25 cellular contexts compared by ENCODE assay signal in genomic region chr11:63527667-63528066, GRCh38. TPM values are rescaled to one million over a fixed set of nuclear protein-coding genes. Genes with fewer than 3 reads are reported as not detected.
A peak's percentile ranks its signal among the peaks of the same experiment; 100 is the strongest.
DNase-seq lines count a peak whose midpoint lies in the region; ATAC-seq and TF ChIP-seq lines count a peak whose summit lies in the region.
"Had no signal": no experiment of that assay in that cellular context is flagged by ENCODE, and none has a peak within 500 bp of the region (broad histone marks: within the 10 kb centered on the region; RNA-seq: fewer than 3 reads in every experiment).

No MANE protein-coding gene starts in this region.

- H3K9me3 ChIP-seq in ES-I3 (ENCODE audit: control insufficient read depth, insufficient read depth, low read length) (peaks cover 8% of the 10 kb centered on the region; the same call in 1 of the 2 replicates), iPS-18c (ENCODE audit: control insufficient read depth, insufficient read depth, low read length) (peaks cover 9% of the 10 kb centered on the region), Peyer's patch (no peaks in the 10 kb centered on the region), tibial artery (peaks cover 0 to 4% (median 0%) of the 10 kb centered on the region in 3 donors)
- H3K9me3 ChIP-seq: gastroesophageal sphincter, prostate gland had no signal

- CTCF ChIA-PET in WTC11 (lab: Charles Lee) = no interaction called here

- no peak for TF ChIP-seq POLR2A in Peyer's patch (IDR thresholded peaks at IDR 0.05)

- no peaks in the 10 kb centered on the region for H3K27me3 ChIP-seq in Peyer's patch
- H3K27me3 ChIP-seq in tibial artery = peaks cover 0 to 2% of the 10 kb centered on the region in 2 donors
- H3K27me3 ChIP-seq: esophagus muscularis mucosa, gastroesophageal sphincter had no signal

- H3K4me1 ChIP-seq in ES-I3 (ENCODE audit: insufficient read depth, low read length) (peaks cover 33% of the 10 kb centered on the region), Peyer's patch (peaks cover 0 to 14% (median 0%) of the 10 kb centered on the region in 4 donors), tibial artery (peaks cover 0 to 13% (median 10%) of the 10 kb centered on the region in 4 donors)
- H3K4me1 ChIP-seq: prostate gland had no signal

- TF ChIP-seq CTCF in WTC11 (IDR thresholded peaks at IDR 0.05) (no peak), type B pancreatic cell (conservative IDR thresholded peaks at IDR 0.05) (no peak), Peyer's patch (IDR thresholded peaks at IDR 0.05) (no peak), tibial artery (IDR thresholded peaks at IDR 0.05) (no peak)

- H3K27me3 Mint-ChIP-seq in WTC11 (ENCODE audit: low read depth) = peaks cover 7% of the 10 kb centered on the region; the same call in 1 of the 2 replicates
- H3K27me3 Mint-ChIP-seq in type B pancreatic cell = no peaks in the 10 kb centered on the region
- H3K27me3 Mint-ChIP-seq: activated CD8-positive, alpha-beta T cell treated with anti-CD3 and anti-CD28 coated beads for 36 hours; central memory CD8-positive, alpha-beta T cell; effector memory CD8-positive, alpha-beta T cell; stimulated activated naive CD8-positive, alpha-beta T cell treated with anti-CD3 and anti-CD28 coated beads, Interleukin-15, amount 100 ng/mL, for 72 hours had no signal

- no peaks in the 10 kb centered on the region; the same call in 1 of the 2 replicates for H3K36me3 ChIP-seq in ES-I3 (ENCODE audit: insufficient read depth, low read length)
- H3K36me3 ChIP-seq in Peyer's patch = no peaks in the 10 kb centered on the region
- H3K36me3 ChIP-seq in tibial artery = no peaks in the 10 kb centered on the region
- H3K36me3 ChIP-seq: esophagus muscularis mucosa, gastroesophageal sphincter, prostate gland had no signal

- peak overlapping the region; percentile 99 for H3K27ac Mint-ChIP-seq in WTC11
- H3K27ac Mint-ChIP-seq in type B pancreatic cell = peak overlapping the region; percentile 97
- H3K27ac Mint-ChIP-seq: activated CD8-positive, alpha-beta T cell treated with anti-CD3 and anti-CD28 coated beads for 36 hours; activated naive CD4-positive, alpha-beta T cell treated with anti-CD3 and anti-CD28 coated beads for 36 hours; mesothelial cell of epicardium; stimulated activated naive CD8-positive, alpha-beta T cell treated with anti-CD3 and anti-CD28 coated beads, Interleukin-15, amount 100 ng/mL, for 72 hours had no signal

- H3K36me3 Mint-ChIP-seq in WTC11 = peaks cover 29% of the 10 kb centered on the region
- no peaks in the 10 kb centered on the region for H3K36me3 Mint-ChIP-seq in type B pancreatic cell

- H3K27ac ChIP-seq in Peyer's patch = no peak overlapping the region
- H3K27ac ChIP-seq in tibial artery = no peak overlapping the region
- H3K27ac ChIP-seq: esophagus muscularis mucosa, gastroesophageal sphincter, KMS-11, prostate gland had no signal

- 0 out of 2 replicates have a peak overlapping the region, but pooled peaks have one; percentile 6 for H3K4me3 ChIP-seq in iPS-18c (ENCODE audit: insufficient read depth, low read depth, low read length)
- no peak overlapping the region for H3K4me3 ChIP-seq in Peyer's patch
- no peak overlapping the region for H3K4me3 ChIP-seq in tibial artery
- H3K4me3 ChIP-seq: esophagus muscularis mucosa, gastroesophageal sphincter, prostate gland had no signal

- H3K9me3 Mint-ChIP-seq in WTC11 (peaks cover 23% of the 10 kb centered on the region), type B pancreatic cell (peaks cover 6% of the 10 kb centered on the region)
- H3K9me3 Mint-ChIP-seq: activated naive CD4-positive, alpha-beta T cell treated with anti-CD3 and anti-CD28 coated beads for 36 hours; central memory CD8-positive, alpha-beta T cell; effector memory CD8-positive, alpha-beta T cell had no signal

- intact Hi-C loops in tibial artery (cut with DNase I; ENCODE audit: low total_unique reads) = no loop called here

- H3K4me3 Mint-ChIP-seq in WTC11 = peak overlapping the region; percentile 31; the same call in 1 of the 2 replicates
- H3K4me3 Mint-ChIP-seq in type B pancreatic cell = peak overlapping the region; percentile 62
- H3K4me3 Mint-ChIP-seq: activated CD8-positive, alpha-beta T cell treated with anti-CD3 and anti-CD28 coated beads for 36 hours; activated naive CD4-positive, alpha-beta T cell treated with anti-CD3 and anti-CD28 coated beads for 36 hours; central memory CD8-positive, alpha-beta T cell; effector memory CD8-positive, alpha-beta T cell; mesothelial cell of epicardium; stimulated activated naive CD8-positive, alpha-beta T cell treated with anti-CD3 and anti-CD28 coated beads, Interleukin-15, amount 100 ng/mL, for 72 hours had no signal

- peaks cover 45% of the 10 kb centered on the region for H3K4me1 Mint-ChIP-seq in WTC11
- peaks cover 31% of the 10 kb centered on the region for H3K4me1 Mint-ChIP-seq in type B pancreatic cell (ENCODE audit: unreplicated experiment)

- peak overlapping the region; percentile 43 for H3K9ac ChIP-seq in ES-I3 (ENCODE audit: low read depth, low read length)
- H3K9ac ChIP-seq: KMS-11 had no signal

- no peak for DNase-seq in WTC11 (ENCODE audit: low spot score)
- no peak for DNase-seq in type B pancreatic cell (ENCODE audit: extremely low spot score, unreplicated experiment)
- DNase-seq in Peyer's patch = no peak
- DNase-seq in tibial artery = no peak
- DNase-seq in SHP77 treated with DMSO at 0.1 percent for 48 hours (lab: John Stamatoyannopoulos, UW) = no peak
- no peak for DNase-seq in SHP77 (lab: John Stamatoyannopoulos, UW)
- DNase-seq: activated CD8-positive, alpha-beta memory T cell treated with anti-CD3 and anti-CD28 coated beads, Interleukin-2, amount 50 U/mL, for 48 hours; activated CD8-positive, alpha-beta T cell treated with anti-CD3 and anti-CD28 coated beads for 36 hours; activated naive CD4-positive, alpha-beta T cell treated with anti-CD3 and anti-CD28 coated beads for 36 hours; effector memory CD8-positive, alpha-beta T cell; NCI-H2029 treated with DMSO at 0.1 percent for 48 hours; NCI-H526 treated with DMSO at 0.1 percent for 48 hours; PC-3; stimulated activated CD8-positive, alpha-beta memory T cell treated with anti-CD3 and anti-CD28 coated beads, Interleukin-4, amount 100 ng/mL, for 48 hours; stimulated activated naive CD8-positive, alpha-beta T cell treated with anti-CD3 and anti-CD28 coated beads, Interleukin-15, amount 100 ng/mL, for 72 hours had no signal

- ATAC-seq in WTC11 = 0 out of 2 replicates have a peak, but pooled peaks have one; percentile 7
- ATAC-seq: activated CD8-positive, alpha-beta T cell treated with anti-CD3 and anti-CD28 coated beads for 36 hours; effector memory CD8-positive, alpha-beta T cell; gastroesophageal sphincter; PC-3; sciatic nerve; stimulated activated naive CD8-positive, alpha-beta T cell treated with anti-CD3 and anti-CD28 coated beads, Interleukin-15, amount 100 ng/mL, for 72 hours had no signal

- POLR2A ChIA-PET in WTC11 (lab: Charles Lee) = no interaction called here

TF ChIP-seq in WTC11, 78 proteins besides CTCF, POLR2A, EP300 and RAD21 (continues in another document):
- TF ChIP-seq ZSCAN18 (CRISPR knock-in tag; IDR thresholded peaks at IDR 0.05) (no peak), ATF3 (CRISPR knock-in tag; conservative IDR thresholded peaks at IDR 0.05) (no peak), TP53 (CRISPR knock-in tag; IDR thresholded peaks at IDR 0.05) (no peak), TEAD4 (CRISPR knock-in tag; IDR thresholded peaks at IDR 0.05) (no peak), SMAD3 (CRISPR knock-in tag; IDR thresholded peaks at IDR 0.05; ENCODE audit: borderline replicate concordance) (no peak), TCF7 (CRISPR knock-in tag; IDR thresholded peaks at IDR 0.05; ENCODE audit: low read depth) (no peak), GTF2I (CRISPR knock-in tag; conservative IDR thresholded peaks at IDR 0.05) (no peak), MLX (CRISPR knock-in tag; IDR thresholded peaks at IDR 0.05) (no peak), ZNF138 (CRISPR knock-in tag; conservative IDR thresholded peaks at IDR 0.05) (no peak)

RNA-seq across cellular contexts. Expression of gene PLAAT4, which starts 8.9 kb away (rescaled TPM):
- total RNA-seq in WTC11 (2021) = 1.1 to 2.9 TPM (median 1.4 TPM) in 3 replicates
- 131 and 152 TPM in 2 replicates for total RNA-seq in type B pancreatic cell (ENCODE audit: low replicate concordance)
- total RNA-seq in Peyer's patch = 100 to 1,000 TPM in 2 of 4 donors, 10 to 100 TPM in 2; 54.5 to 179 (median 93.4) TPM

RNA-seq across cellular contexts. Expression of gene LGALS12, which starts 21.8 kb away (rescaled TPM):
- total RNA-seq in WTC11 (2021) = 1.1 to 1.4 TPM (median 1.4 TPM) in 3 replicates
- 0.34 TPM in 1 of 2 replicates, not detected in the other for total RNA-seq in type B pancreatic cell (ENCODE audit: low replicate concordance)
- under 1 TPM in 1 of 4 donors, not detected in 3; 0.53 TPM for total RNA-seq in Peyer's patch
- total RNA-seq: activated CD8-positive, alpha-beta T cell treated with anti-CD3 and anti-CD28 coated beads for 36 hours; activated naive CD4-positive, alpha-beta T cell treated with anti-CD3 and anti-CD28 coated beads for 36 hours; esophagus muscularis mucosa; prostate gland had no signal

RNA-seq across cellular contexts. Expression of gene PLAAT2, which starts 35.5 kb away (rescaled TPM):
- total RNA-seq in WTC11 (2021) (0.25 to 0.66 TPM (median 0.55 TPM) in 3 replicates), type B pancreatic cell (ENCODE audit: low replicate concordance) (6.0 and 7.8 TPM in 2 replicates), Peyer's patch (100 to 1,000 TPM in 1 of 4 donors, 10 to 100 TPM in 3; 13.2 to 144 (median 68.7) TPM)
- total RNA-seq: activated naive CD4-positive, alpha-beta T cell treated with anti-CD3 and anti-CD28 coated beads for 36 hours; esophagus muscularis mucosa; gastroesophageal sphincter; mesothelial cell of epicardium; sciatic nerve; T-helper 2 cell treated with Interferon-gamma antibody and Interleukin-4, amounts not matched to agents 100 ng/mL and 5 ng/mL, for 36 hours had no signal

RNA-seq across cellular contexts. Expression of gene PLAAT5, which starts 36.7 kb away (rescaled TPM):
- total RNA-seq in WTC11 (2021) (14.7 to 23.0 TPM (median 16.0 TPM) in 3 replicates), type B pancreatic cell (ENCODE audit: low replicate concordance) (2.0 and 9.9 TPM in 2 replicates), Peyer's patch (1 to 10 TPM in 1 of 4 donors, under 1 TPM in 1, not detected in 2; 0.67 to 3.3 TPM)
- total RNA-seq: activated naive CD4-positive, alpha-beta T cell treated with anti-CD3 and anti-CD28 coated beads for 36 hours; PC-3; T-helper 2 cell treated with Interferon-gamma antibody and Interleukin-4, amounts not matched to agents 100 ng/mL and 5 ng/mL, for 36 hours had no signal

Comparison
In these comparisons a context has a peak if more than half of its experiments do, and no peak if none do; other contexts are left out.
1. RNA of gene PLAAT4, which starts 8.9 kb away (total RNA-seq): 131 to 152 TPM in type B pancreatic cell and 54.5 to 179 TPM in Peyer's patch; 1.1 to 2.9 TPM in WTC11; every median in the first group is over 10 times any median in the second.